ENCODE assay signal across 25 cellular contexts in genomic region chr17:81995463-81996231, GRCh38. TPM values are rescaled to one million over a fixed set of nuclear protein-coding genes. Genes with fewer than 3 reads are reported as not detected.
A peak's percentile ranks its signal among the peaks of the same experiment; 100 is the strongest.
DNase-seq lines count a peak whose midpoint lies in the region; ATAC-seq and TF ChIP-seq lines count a peak whose summit lies in the region.
"Had no signal": no experiment of that assay in that cellular context is flagged by ENCODE, and none has a peak within 500 bp of the region (broad histone marks: within the 10 kb centered on the region; RNA-seq: fewer than 3 reads in every experiment).

No MANE protein-coding gene starts in this region.

- DNase-seq in H7 = peak; percentile 88
- no peak for DNase-seq in caudate nucleus (lab: John Stamatoyannopoulos, UW)
- no peak for DNase-seq in neural progenitor cell (ENCODE audit: low spot score)
- DNase-seq in MCF 10A (ENCODE audit: unreplicated experiment) = no peak
- DNase-seq: activated CD4-positive, alpha-beta T cell treated with anti-CD3 and anti-CD28 coated beads for 36 hours; activated naive CD4-positive, alpha-beta T cell treated with anti-CD3 and anti-CD28 coated beads, Interleukin-2, amount 10 ng/mL, durations not matched to agents 7 days and 5 days; adrenal gland; CD4-positive, alpha-beta memory T cell; heart right ventricle; naive thymus-derived CD8-positive, alpha-beta T cell; NCI-H1092; NCI-H1694 treated with DMSO at 0.1 percent for 48 hours; NCI-H446; occipital lobe; stimulated activated CD4-positive, alpha-beta T cell treated with anti-CD3 and anti-CD28 coated beads, Interleukin-4, amount 100 ng/mL, for 1 hour; SW 1271 had no signal

- intact Hi-C loops in MCF 10A (cut with micrococcal nuclease) = no loop called here

- no peak overlapping the region for H3K9ac ChIP-seq in neural progenitor cell

- H4K20me1 ChIP-seq in neural progenitor cell (ENCODE audit: low read depth) = no peaks in the 10 kb centered on the region

- H3K36me3 Mint-ChIP-seq in neural progenitor cell = peaks cover 2% of the 10 kb centered on the region
- H3K36me3 Mint-ChIP-seq in MCF 10A (ENCODE audit: insufficient read depth, unreplicated experiment) = peaks cover 6% of the 10 kb centered on the region
- H3K36me3 Mint-ChIP-seq: activated naive CD4-positive, alpha-beta T cell treated with anti-CD3 and anti-CD28 coated beads, Interleukin-2, amount 10 ng/mL, durations not matched to agents 7 days and 5 days; IgD-negative memory B cell had no signal

- no peaks in the 10 kb centered on the region for H3K9me3 ChIP-seq in neural progenitor cell (ENCODE audit: low read depth)
- H3K9me3 ChIP-seq: adrenal gland, heart right ventricle, stomach, tibial artery had no signal

- H3K9me3 Mint-ChIP-seq in neural progenitor cell (no peaks in the 10 kb centered on the region), MCF 10A (ENCODE audit: unreplicated experiment) (no peaks in the 10 kb centered on the region)
- H3K9me3 Mint-ChIP-seq: activated naive CD4-positive, alpha-beta T cell treated with anti-CD3 and anti-CD28 coated beads, Interleukin-2, amount 10 ng/mL, durations not matched to agents 7 days and 5 days; activated T-helper 17 cell treated with anti-CD3 and anti-CD28 coated beads, Interleukin-2, amount 50 U/mL, for 72 hours; CD4-positive, alpha-beta memory T cell; IgD-negative memory B cell; naive thymus-derived CD8-positive, alpha-beta T cell had no signal

- TF ChIP-seq CTCF in neural progenitor cell (IDR thresholded peaks at IDR 0.05) (no peak), MCF 10A (IDR thresholded peaks at IDR 0.05; ENCODE audit: unreplicated experiment) (no peak)

- H3K4me2 ChIP-seq in neural progenitor cell = no peak overlapping the region

- H3K27ac ChIP-seq in caudate nucleus (ENCODE audit: low read depth, low read length) (peak overlapping the region; percentile 67), neural progenitor cell (no peak overlapping the region)
- H3K27ac ChIP-seq: adrenal gland, heart right ventricle, tibial artery had no signal

- no TSS peak for BruUV-seq in MCF 10A (replicated peaks; lab: Mats Ljungman, UMichigan)

- no peaks in the 10 kb centered on the region for H3K27me3 ChIP-seq in H7 (ENCODE audit: control insufficient read depth, insufficient read depth, low read length)
- no peaks in the 10 kb centered on the region for H3K27me3 ChIP-seq in neural progenitor cell
- H3K27me3 ChIP-seq: adrenal gland, heart right ventricle, stomach, tibial artery had no signal

- H3K4me1 Mint-ChIP-seq in neural progenitor cell = peaks cover 45% of the 10 kb centered on the region
- H3K4me1 Mint-ChIP-seq in MCF 10A (ENCODE audit: insufficient read depth, unreplicated experiment) = peaks cover 11% of the 10 kb centered on the region
- H3K4me1 Mint-ChIP-seq: activated CD4-positive, alpha-beta T cell treated with anti-CD3 and anti-CD28 coated beads for 36 hours; activated naive CD4-positive, alpha-beta T cell treated with anti-CD3 and anti-CD28 coated beads, Interleukin-2, amount 10 ng/mL, durations not matched to agents 7 days and 5 days had no signal

- CTCF ChIA-PET in MCF 10A (lab: Yijun Ruan, JAX) = interaction anchor here (0.6 to 1.0 kb wide), 3 partner anchors 18 to 34 kb away, joined by 3 read pairs; no protein-coding TSS in a partner anchor

- POLR2A ChIA-PET in MCF 10A (lab: Yijun Ruan, JAX) = no interaction called here

- no peak overlapping the region for H3K4me3 ChIP-seq in H7 (ENCODE audit: insufficient read depth, low read depth, low read length)
- no peak overlapping the region for H3K4me3 ChIP-seq in neural progenitor cell
- H3K4me3 ChIP-seq: adrenal gland, heart right ventricle, lung, stomach, tibial artery had no signal

- H3K27ac Mint-ChIP-seq in neural progenitor cell (peak overlapping the region; percentile 76), MCF 10A (ENCODE audit: low read depth, unreplicated experiment) (no peak overlapping the region)
- H3K27ac Mint-ChIP-seq: activated CD4-positive, alpha-beta T cell treated with anti-CD3 and anti-CD28 coated beads for 36 hours; activated naive CD4-positive, alpha-beta T cell treated with anti-CD3 and anti-CD28 coated beads, Interleukin-2, amount 10 ng/mL, durations not matched to agents 7 days and 5 days; activated T-helper 17 cell treated with anti-CD3 and anti-CD28 coated beads, Interleukin-2, amount 50 U/mL, for 72 hours; IgD-negative memory B cell had no signal

- H3K27me3 Mint-ChIP-seq in neural progenitor cell (ENCODE audit: insufficient read depth, low read depth) = peaks cover 3% of the 10 kb centered on the region
- no peaks in the 10 kb centered on the region for H3K27me3 Mint-ChIP-seq in MCF 10A (ENCODE audit: insufficient read depth, unreplicated experiment)
- H3K27me3 Mint-ChIP-seq: activated CD4-positive, alpha-beta T cell treated with anti-CD3 and anti-CD28 coated beads for 36 hours; activated naive CD4-positive, alpha-beta T cell treated with anti-CD3 and anti-CD28 coated beads, Interleukin-2, amount 10 ng/mL, durations not matched to agents 7 days and 5 days; activated T-helper 17 cell treated with anti-CD3 and anti-CD28 coated beads, Interleukin-2, amount 50 U/mL, for 72 hours; CD4-positive, alpha-beta memory T cell; IgD-negative memory B cell; naive thymus-derived CD8-positive, alpha-beta T cell had no signal

- ATAC-seq in GM18498 (IDR thresholded peaks at IDR 0.05; ENCODE audit: unreplicated experiment) (no peak), HG03097 (IDR thresholded peaks at IDR 0.05; ENCODE audit: low FRiP score, unreplicated experiment) (no peak)
- ATAC-seq: activated CD4-positive, alpha-beta T cell treated with anti-CD3 and anti-CD28 coated beads for 36 hours; activated T-helper 17 cell treated with anti-CD3 and anti-CD28 coated beads, Interleukin-2, amount 50 U/mL, for 72 hours; heart right ventricle; naive thymus-derived CD8-positive, alpha-beta T cell had no signal

- H3K4me3 Mint-ChIP-seq in neural progenitor cell = no peak overlapping the region
- H3K4me3 Mint-ChIP-seq in MCF 10A (ENCODE audit: unreplicated experiment) = no peak overlapping the region
- H3K4me3 Mint-ChIP-seq: activated CD4-positive, alpha-beta T cell treated with anti-CD3 and anti-CD28 coated beads for 36 hours; activated naive CD4-positive, alpha-beta T cell treated with anti-CD3 and anti-CD28 coated beads, Interleukin-2, amount 10 ng/mL, durations not matched to agents 7 days and 5 days; activated T-helper 17 cell treated with anti-CD3 and anti-CD28 coated beads, Interleukin-2, amount 50 U/mL, for 72 hours; CD4-positive, alpha-beta memory T cell; IgD-negative memory B cell; naive thymus-derived CD8-positive, alpha-beta T cell had no signal

- peaks cover 31% of the 10 kb centered on the region for H3F3A ChIP-seq in neural progenitor cell (ENCODE audit: low read depth)

- H2AFZ ChIP-seq in neural progenitor cell (replicated peaks) = no peak overlapping the region

- peaks cover 4% of the 10 kb centered on the region for H3K79me2 ChIP-seq in neural progenitor cell (ENCODE audit: low read depth)

- H3K36me3 ChIP-seq in H7 (replicated peaks; ENCODE audit: control insufficient read depth, insufficient read depth, low read length) (no peaks in the 10 kb centered on the region), neural progenitor cell (no peaks in the 10 kb centered on the region)
- H3K36me3 ChIP-seq: adrenal gland had no signal

- H3K4me1 ChIP-seq in neural progenitor cell = peaks cover 36% of the 10 kb centered on the region

RNA-seq across cellular contexts. Expression of gene ASPSCR1, which starts 18.2 kb away (rescaled TPM):
- 62.1 and 65.8 TPM in 2 replicates for total RNA-seq in H7 (2014; rRNA removed; shearing (Covaris generic))
- total RNA-seq in neural progenitor cell (ENCODE audit: low replicate concordance) = 13.1 and 40.9 TPM in 2 replicates
- 24.9 and 29.7 TPM in 2 replicates for total RNA-seq in MCF 10A (2022)

RNA-seq across cellular contexts. Expression of gene CENPX, which starts 27.0 kb away (rescaled TPM):
- total RNA-seq in H7 (2014; rRNA removed; shearing (Covaris generic)) = 171 and 247 TPM in 2 replicates
- total RNA-seq in neural progenitor cell (ENCODE audit: low replicate concordance) (53.0 and 85.0 TPM in 2 replicates), MCF 10A (2022) (27.6 and 35.6 TPM in 2 replicates)

RNA-seq across cellular contexts. Expression of gene LRRC45, which starts 27.5 kb away (rescaled TPM):
- 45.2 and 46.5 TPM in 2 replicates for total RNA-seq in H7 (2014; rRNA removed; shearing (Covaris generic))
- total RNA-seq in neural progenitor cell (ENCODE audit: low replicate concordance) (15.4 and 46.7 TPM in 2 replicates), MCF 10A (2022) (2.6 and 3.4 TPM in 2 replicates)

RNA-seq across cellular contexts. Expression of gene NOTUM, which starts 34.7 kb away (rescaled TPM):
- 2.0 and 2.3 TPM in 2 replicates for total RNA-seq in H7 (2014; rRNA removed; shearing (Covaris generic))
- total RNA-seq in neural progenitor cell (ENCODE audit: low replicate concordance) = 0.25 TPM in 1 of 2 replicates, not detected in the other
- total RNA-seq in MCF 10A (2022) = not detected in 2 replicates
- total RNA-seq: A673; CD4-positive, alpha-beta memory T cell; mononuclear cell; naive thymus-derived CD8-positive, alpha-beta T cell had no signal

RNA-seq across cellular contexts. Expression of gene RAC3, which starts 35.8 kb away (rescaled TPM):
- total RNA-seq in H7 (2014; rRNA removed; shearing (Covaris generic)) = 155 and 175 TPM in 2 replicates
- total RNA-seq in neural progenitor cell (ENCODE audit: low replicate concordance) (31.6 and 81.2 TPM in 2 replicates), MCF 10A (2022) (7.1 and 9.7 TPM in 2 replicates)
